In the genomic region with DNA sequence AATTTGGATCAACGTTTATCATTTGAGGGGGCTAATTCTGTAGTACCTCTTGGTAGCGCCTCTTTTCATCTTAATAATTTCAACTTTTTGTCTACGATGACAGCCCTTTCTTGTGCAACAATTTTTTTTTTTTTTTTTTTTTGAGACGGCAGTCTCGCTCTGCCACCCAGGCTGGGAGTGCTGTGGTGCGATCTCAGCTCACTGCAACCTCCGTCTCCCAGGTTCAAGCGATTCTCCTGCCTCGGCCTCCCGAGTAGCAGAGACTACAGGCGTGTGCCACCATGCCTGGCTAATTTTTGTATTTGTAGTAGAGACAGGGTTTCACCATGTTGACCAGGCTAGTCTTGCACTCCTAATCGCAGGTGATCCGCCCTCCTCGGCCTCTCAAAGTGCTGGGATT, we compare ENCODE assay signal across 8 cellular contexts. TPM values are rescaled to one million over a fixed set of nuclear protein-coding genes. Genes with fewer than 3 reads are reported as not detected.
DNase-seq lines count a peak whose midpoint lies in the region; ATAC-seq and TF ChIP-seq lines count a peak whose summit lies in the region.
"Not testable (repeated sequence)": the region's sequence is repeated elsewhere in the genome, so short reads cannot be mapped to it uniquely, and the experiment has no call there.

No MANE protein-coding gene starts in this region.

- peak overlapping the region; percentile 99 for H3K27ac Mint-ChIP-seq in activated naive CD8-positive, alpha-beta T cell
- H3K27ac Mint-ChIP-seq in endothelial cell (ENCODE audit: unreplicated experiment) (peak overlapping the region; percentile 100), osteocyte (ENCODE audit: unreplicated experiment) (peak overlapping the region; percentile 100)

- H3K27ac ChIP-seq in layer of hippocampus (ENCODE audit: low read depth, low read length) (peak overlapping the region; percentile 86), thymus (ENCODE audit: low read depth) (peak overlapping the region; percentile 98)

- H3K27me3 ChIP-seq in layer of hippocampus (ENCODE audit: control insufficient read depth, insufficient read depth, low read length); thymus (ENCODE audit: control insufficient read depth, insufficient read depth): not testable (repeated sequence)

- not testable (repeated sequence) for TF ChIP-seq CTCF in endothelial cell (IDR thresholded peaks at IDR 0.05; ENCODE audit: unreplicated experiment); osteocyte (IDR thresholded peaks at IDR 0.05)

- 23% methylated on average over 14 of the region's 14 CpGs for WGBS in thymus

- peak; percentile 34 for DNase-seq in DMS 273 (lab: John Stamatoyannopoulos, UW; ENCODE audit: unreplicated experiment)
- DNase-seq in Jurkat, Clone E6-1 (ENCODE audit: low read depth, low spot score); endothelial cell (ENCODE audit: low spot score); osteocyte (ENCODE audit: extremely low spot score, unreplicated experiment): not testable (repeated sequence)

- not testable (repeated sequence) for H3K36me3 ChIP-seq in thymus (ENCODE audit: control insufficient read depth, insufficient read depth)

- peak; percentile 4; the same call in 1 of the 3 replicates for ATAC-seq in SK-N-SH treated with all-trans-retinoic acid at 6 μM for 48 hours

- H3K4me1 Mint-ChIP-seq in activated naive CD8-positive, alpha-beta T cell (ENCODE audit: low read depth): peaks cover 64% of the 10 kb centered on the region
- H3K4me1 Mint-ChIP-seq in endothelial cell (ENCODE audit: unreplicated experiment) (peaks cover 20% of the 10 kb centered on the region), osteocyte (ENCODE audit: unreplicated experiment) (peaks cover 23% of the 10 kb centered on the region)

- H3K27me3 Mint-ChIP-seq in activated naive CD8-positive, alpha-beta T cell; osteocyte (ENCODE audit: unreplicated experiment): not testable (repeated sequence)
- H3K27me3 Mint-ChIP-seq in endothelial cell (ENCODE audit: unreplicated experiment): peaks cover 16% of the 10 kb centered on the region

- H3K36me3 Mint-ChIP-seq in activated naive CD8-positive, alpha-beta T cell; osteocyte (ENCODE audit: unreplicated experiment): not testable (repeated sequence)
- peaks cover 11% of the 10 kb centered on the region for H3K36me3 Mint-ChIP-seq in endothelial cell (ENCODE audit: low read depth, unreplicated experiment)

- peak overlapping the region; percentile 98 for H3K4me3 Mint-ChIP-seq in activated naive CD8-positive, alpha-beta T cell
- H3K4me3 Mint-ChIP-seq in endothelial cell (ENCODE audit: unreplicated experiment) (peak overlapping the region; percentile 98), osteocyte (ENCODE audit: unreplicated experiment) (peak overlapping the region; percentile 96)

- H3K4me1 ChIP-seq in thymus (ENCODE audit: control insufficient read depth, insufficient read depth, low read length): not testable (repeated sequence)

- H3K4me3 ChIP-seq in Jurkat, Clone E6-1 (ENCODE audit: low read length): peak overlapping the region; percentile 97
- H3K4me3 ChIP-seq in thymus (ENCODE audit: low read length): peak overlapping the region; percentile 86

- not testable (repeated sequence) for H3K9me3 Mint-ChIP-seq in activated naive CD8-positive, alpha-beta T cell (ENCODE audit: low read depth); endothelial cell (ENCODE audit: unreplicated experiment); osteocyte (ENCODE audit: unreplicated experiment)

- not testable (repeated sequence) for H3K9me3 ChIP-seq in thymus (ENCODE audit: control insufficient read depth)

RNA-seq across cellular contexts. Expression of a gene that starts 0.7 kb away (rescaled TPM):
- 38.8 TPM for polyA plus RNA-seq in Jurkat, Clone E6-1 (2012; ENCODE audit: insufficient read depth, insufficient read length)
- total RNA-seq in endothelial cell (ENCODE audit: unreplicated experiment) (28.2 TPM), osteocyte (25.5 and 28.8 TPM in 2 replicates)
- 74.7 TPM for polyA plus RNA-seq in thymus

RNA-seq across cellular contexts. Expression of a gene that starts 44.2 kb away (rescaled TPM):
- 13.0 TPM for polyA plus RNA-seq in Jurkat, Clone E6-1 (2012; ENCODE audit: insufficient read depth, insufficient read length)
- total RNA-seq in endothelial cell (ENCODE audit: unreplicated experiment) (35.3 TPM), osteocyte (28.6 and 28.9 TPM in 2 replicates)
- polyA plus RNA-seq in thymus: 28.4 TPM
